In genomic region chr2:71331331-71331580, GRCh38 we compare ENCODE assay signal across 1 cellular context.
TF ChIP-seq lines count a peak whose summit lies in the region.

No MANE protein-coding gene starts in this region.

TF ChIP-seq in GM12878, 131 proteins besides CTCF, POLR2A, EP300 and RAD21:
- peak; percentile 85; the same call in 1 of the 2 replicates for TF ChIP-seq KDM1A (IDR thresholded peaks at IDR 0.05; ENCODE audit: borderline replicate concordance)
- 0 out of 2 replicates have a peak, but pooled peaks have one; percentile 41 for TF ChIP-seq RUNX3 (IDR thresholded peaks at IDR 0.05; ENCODE audit: low read length)
- peak; percentile 98 for TF ChIP-seq ZNF217 (IDR thresholded peaks at IDR 0.05)
- peak; percentile 78; the same call in 1 of the 2 replicates for TF ChIP-seq NBN (IDR thresholded peaks at IDR 0.05)
- 0 out of 2 replicates have a peak, but pooled peaks have one; percentile 13 for TF ChIP-seq SIN3A (IDR thresholded peaks at IDR 0.05; ENCODE audit: low read depth, low read length)
- TF ChIP-seq CHD4 (IDR thresholded peaks at IDR 0.05), result peak; percentile 98
